8 cellular contexts compared by ENCODE assay signal in the genomic region with DNA sequence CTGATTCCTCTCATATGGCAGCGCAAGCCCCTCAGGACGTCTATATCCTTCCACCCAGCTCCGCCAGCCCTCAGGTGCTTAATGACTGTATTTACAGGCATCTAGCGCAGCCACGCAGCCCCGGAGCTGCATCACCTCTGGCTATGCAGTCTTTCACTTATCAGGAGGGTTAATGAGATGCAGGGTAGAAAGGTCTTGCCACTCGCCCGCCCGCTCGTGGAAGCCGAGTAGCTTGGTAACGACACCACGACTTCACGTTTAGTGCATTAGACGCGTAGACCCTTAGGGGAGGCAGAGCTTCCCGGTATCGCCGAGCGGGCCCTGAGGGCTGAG. TPM values are rescaled to one million over a fixed set of nuclear protein-coding genes. Genes with fewer than 3 reads are reported as not detected.
DNase-seq lines count a peak whose midpoint lies in the region; ATAC-seq and TF ChIP-seq lines count a peak whose summit lies in the region.

No MANE protein-coding gene starts in this region.

- DNase-seq in G401 (ENCODE audit: low spot score) = peak; percentile 32
- DNase-seq in RWPE2 (ENCODE audit: low spot score) = no peak
- no peak for DNase-seq in HUDEP-2 (lab: John Stamatoyannopoulos, UW; ENCODE audit: unreplicated experiment in 76 of 76)
- no peak for DNase-seq in GM19240 (ENCODE audit: insufficient read length, low spot score)

- H3K4me1 ChIP-seq in RWPE2 (ENCODE audit: insufficient read depth, poor library complexity, severe bottlenecking) (peaks cover 4% of the 10 kb centered on the region), esophagus (ENCODE audit: control insufficient read depth in 2 of 2, insufficient read depth in 2 of 2, low read length in 1 of 2) (no peaks in the 10 kb centered on the region)

- H3K36me3 ChIP-seq in RWPE2 (ENCODE audit: low read depth) (no peaks in the 10 kb centered on the region), esophagus (ENCODE audit: control insufficient read depth in 2 of 2, insufficient read depth in 2 of 2, low read length in 1 of 2) (no peaks in the 10 kb centered on the region), neural cell (ENCODE audit: insufficient read depth, low read length) (no peaks in the 10 kb centered on the region)

- peak overlapping the region; percentile 53 for H3K4me3 ChIP-seq in RWPE2 (ENCODE audit: severe bottlenecking)
- H3K4me3 ChIP-seq in esophagus (ENCODE audit: low read depth in 1 of 2, low read length in 2 of 2) = peak overlapping the region; percentile 42 to 49
- H3K4me3 ChIP-seq in neural cell (ENCODE audit: low read length) = peak overlapping the region; percentile 78

- peak overlapping the region; percentile 30 for H3K4me2 ChIP-seq in neural cell (ENCODE audit: low read length)

- ATAC-seq in RWPE2 (ENCODE audit: low read depth) (peak; percentile 22; the same call in 1 of the 3 replicates), HG03097 (IDR thresholded peaks at IDR 0.05; ENCODE audit: low FRiP score, unreplicated experiment) (no peak), GM18861 (IDR thresholded peaks at IDR 0.05; ENCODE audit: unreplicated experiment) (no peak)

- peak overlapping the region; percentile 79 for H3K9ac ChIP-seq in neural cell (ENCODE audit: low read length)

- H3K27me3 ChIP-seq in RWPE2 (ENCODE audit: insufficient read depth, poor library complexity, severe bottlenecking) = no peaks in the 10 kb centered on the region
- no peaks in the 10 kb centered on the region for H3K27me3 ChIP-seq in esophagus (ENCODE audit: control insufficient read depth in 1 of 2, insufficient read depth in 2 of 2, low read length in 2 of 2)
- H3K27me3 ChIP-seq in neural cell (ENCODE audit: insufficient read depth, low read depth, low read length) = no peaks in the 10 kb centered on the region

- TF ChIP-seq CTCF in RWPE2 (IDR thresholded peaks at IDR 0.05; ENCODE audit: poor library complexity, severe bottlenecking) = no peak
- no peak for TF ChIP-seq CTCF in neural cell (IDR thresholded peaks at IDR 0.05; ENCODE audit: poor library complexity, severe bottlenecking)

- 3 to 37% methylated on average over 20 of the region's 20 CpGs for WGBS in esophagus, 2 donors

- no peak for TF ChIP-seq RAD21 in neural cell (conservative IDR thresholded peaks at IDR 0.05)

- peaks cover 11% of the 10 kb centered on the region for H3K79me2 ChIP-seq in neural cell (replicated peaks; ENCODE audit: insufficient read depth, low read length)

- no peaks in the 10 kb centered on the region for H3K9me2 ChIP-seq in neural cell (ENCODE audit: insufficient read depth, low read length)

- no peaks in the 10 kb centered on the region for H4K20me1 ChIP-seq in neural cell (ENCODE audit: insufficient read depth)

- no peaks in the 10 kb centered on the region for H3K9me3 ChIP-seq in RWPE2 (ENCODE audit: severe bottlenecking)
- no peaks in the 10 kb centered on the region for H3K9me3 ChIP-seq in esophagus (ENCODE audit: control insufficient read depth in 2 of 2, insufficient read depth in 1 of 2, low read depth in 1 of 2, low read length in 1 of 2)
- no peaks in the 10 kb centered on the region for H3K9me3 ChIP-seq in neural cell (ENCODE audit: low read length)

- in situ Hi-C loops in G401 (cut with HindIII; ENCODE audit: low sequenced_read_pairs) = no loop called here

- no peaks in the 10 kb centered on the region for H3F3A ChIP-seq in neural cell (ENCODE audit: insufficient read depth, low read length, poor library complexity, severe bottlenecking)

- H3K27ac ChIP-seq in RWPE2 (ENCODE audit: poor library complexity, severe bottlenecking) (peak overlapping the region; percentile 83), esophagus (ENCODE audit: low read depth in 2 of 2, low read length in 1 of 2) (no peak overlapping the region), neural cell (ENCODE audit: low read length) (peak overlapping the region; percentile 89)

- no peak for TF ChIP-seq EP300 in neural cell (conservative IDR thresholded peaks at IDR 0.05; ENCODE audit: poor library complexity, severe bottlenecking)

- no peak overlapping the region for H2AFZ ChIP-seq in neural cell (ENCODE audit: low read depth, low read length)

TF ChIP-seq in neural cell, 6 proteins besides CTCF, POLR2A, EP300 and RAD21:
- peak; percentile 16 for TF ChIP-seq MXI1 (conservative IDR thresholded peaks at IDR 0.05; ENCODE audit: poor library complexity, severe bottlenecking)
- no peak for TF ChIP-seq EZH2 (IDR thresholded peaks at IDR 0.05; ENCODE audit: borderline replicate concordance, insufficient read depth, low read length, poor library complexity, severe bottlenecking)
- TF ChIP-seq POLR2AphosphoS5 (IDR thresholded peaks at IDR 0.05) = peak; percentile 71

RNA-seq across cellular contexts. Expression of a gene that starts 1.5 kb away (rescaled TPM):
- 10.5 and 13.5 TPM in 2 replicates for total RNA-seq in G401 (2014; rRNA removed; shearing (Covaris generic))
- 1 to 10 TPM; 2.4 TPM for polyA plus RNA-seq in esophagus
- 14.5 and 17.4 TPM in 2 replicates for polyA plus RNA-seq in neural cell
- 31.3 and 32.6 TPM in 2 replicates for polyA minus RNA-seq in neural cell

Comparison
In these comparisons a context has a peak if more than half of its experiments do, and no peak if none do; other contexts are left out.
1. H3K27ac ChIP-seq: peak in RWPE2 (single experiment) and neural cell (single experiment); none in esophagus (0 of 2).
2. Peak in every context shown above with its lines, with median percentiles within 50 percentile points of each other: H3K4me3 ChIP-seq.